In the genomic region with DNA sequence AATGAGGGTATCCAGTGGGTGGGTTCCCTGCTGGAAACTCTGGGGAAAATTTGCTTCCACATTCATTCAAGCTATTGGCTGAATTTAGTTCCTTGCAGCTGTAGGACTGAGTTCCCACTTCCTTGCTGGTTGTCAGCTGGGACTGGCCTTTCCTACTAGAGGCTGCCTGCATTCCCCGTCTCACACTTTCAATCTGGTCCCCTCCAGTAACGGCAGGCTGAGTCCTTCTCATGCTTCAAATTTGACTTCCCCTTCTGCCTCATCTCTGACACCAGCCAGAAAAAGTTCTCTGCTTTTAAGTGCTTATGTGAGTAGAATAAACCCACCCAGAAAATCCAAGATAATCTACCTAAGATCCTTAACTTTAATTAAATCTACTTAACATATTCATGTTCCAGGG, we compare ENCODE assay signal across 1 cellular context.
TF ChIP-seq lines count a peak whose summit lies in the region.

No MANE protein-coding gene starts in this region.

TF ChIP-seq in H1, 55 proteins besides CTCF, POLR2A, EP300 and RAD21:
- TF ChIP-seq, protein P1, sequence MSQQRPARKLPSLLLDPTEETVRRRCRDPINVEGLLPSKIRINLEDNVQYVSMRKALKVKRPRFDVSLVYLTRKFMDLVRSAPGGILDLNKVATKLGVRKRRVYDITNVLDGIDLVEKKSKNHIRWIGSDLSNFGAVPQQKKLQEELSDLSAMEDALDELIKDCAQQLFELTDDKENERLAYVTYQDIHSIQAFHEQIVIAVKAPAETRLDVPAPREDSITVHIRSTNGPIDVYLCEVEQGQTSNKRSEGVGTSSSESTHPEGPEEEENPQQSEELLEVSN (IDR thresholded peaks at IDR 0.05): no peak
- no peak for TF ChIP-seq CREB1 (IDR thresholded peaks at IDR 0.05)
- TF ChIP-seq HDAC6 (IDR thresholded peaks at IDR 0.05; ENCODE audit: low read depth, low read length): no peak
- no peak for TF ChIP-seq CHD2 (IDR thresholded peaks at IDR 0.05; ENCODE audit: low read length)
- TF ChIP-seq TBP (IDR thresholded peaks at IDR 0.05; ENCODE audit: low read depth, low read length): no peak
- no peak for TF ChIP-seq KDM5A (IDR thresholded peaks at IDR 0.05; ENCODE audit: low read length)
- no peak for TF ChIP-seq SIN3A (conservative IDR thresholded peaks at IDR 0.05 in 1 of 2, IDR thresholded peaks at IDR 0.05 in 1 of 2; ENCODE audit: low read depth in 1 of 2, low read length in 2 of 2)
- TF ChIP-seq ZNF274 (IDR thresholded peaks at IDR 0.05; ENCODE audit: borderline replicate concordance, extremely low read depth, low read length): no peak
- no peak for TF ChIP-seq BACH1 (IDR thresholded peaks at IDR 0.05; ENCODE audit: low read length)
- TF ChIP-seq SRF (IDR thresholded peaks at IDR 0.05; ENCODE audit: low read depth, low read length): no peak
- no peak for TF ChIP-seq PHF8 (conservative IDR thresholded peaks at IDR 0.05; ENCODE audit: low read depth, low read length)
